ENCODE assay signal across 15 cellular contexts in genomic region chr2:85854897-85855296, GRCh38. TPM values are rescaled to one million over a fixed set of nuclear protein-coding genes. Genes with fewer than 3 reads are reported as not detected.
DNase-seq lines count a peak whose midpoint lies in the region; ATAC-seq and TF ChIP-seq lines count a peak whose summit lies in the region.
"Had no signal": no experiment of that assay in that cellular context is flagged by ENCODE, and none has a peak within 500 bp of the region (broad histone marks: within the 10 kb centered on the region; RNA-seq: fewer than 3 reads in every experiment).

No MANE protein-coding gene starts in this region.

- peak overlapping the region; percentile 91 for H3K27ac ChIP-seq in KOPT-K1 (ENCODE audit: low read depth, low read length, poor library complexity, severe bottlenecking)

- peaks cover 16% of the 10 kb centered on the region for H3K9me3 ChIP-seq in KOPT-K1 (ENCODE audit: insufficient read depth, low read length, poor library complexity, severe bottlenecking)
- no peaks in the 10 kb centered on the region for H3K9me3 ChIP-seq in BE2C
- H3K9me3 ChIP-seq: adrenal gland had no signal

- POLR2A ChIA-PET in activated naive CD8-positive, alpha-beta T cell treated with anti-CD3 and anti-CD28 coated beads, Interleukin-2, amount 10 ng/mL, durations not matched to agents 7 days and 5 days (lab: Charles Lee): interaction anchor here (1.3 to 4.7 kb wide), 4 partner anchors 14 to 184 kb away, joined by 6 to 57 read pairs (median 10); partner anchors contain the start of gene ST3GAL5

- peaks cover 10% of the 10 kb centered on the region for H3K9me3 Mint-ChIP-seq in activated T-cell treated with anti-CD3 and anti-CD28 coated beads, Interleukin-2, amount 50 U/mL, for 24 hours
- peaks cover 10% of the 10 kb centered on the region for H3K9me3 Mint-ChIP-seq in activated T-cell treated with anti-CD3 and anti-CD28 coated beads, Interleukin-2, amount 50 U/mL, for 4 hours
- H3K9me3 Mint-ChIP-seq in activated naive CD8-positive, alpha-beta T cell treated with anti-CD3 and anti-CD28 coated beads, Interleukin-2, amount 10 ng/mL, durations not matched to agents 7 days and 5 days: peaks cover 5% of the 10 kb centered on the region
- no peaks in the 10 kb centered on the region for H3K9me3 Mint-ChIP-seq in osteocyte (ENCODE audit: unreplicated experiment)

- H3K4me1 Mint-ChIP-seq in activated T-cell treated with anti-CD3 and anti-CD28 coated beads, Interleukin-2, amount 50 U/mL, for 24 hours (ENCODE audit: low read depth): peaks cover 68% of the 10 kb centered on the region
- peaks cover 66% of the 10 kb centered on the region for H3K4me1 Mint-ChIP-seq in activated T-cell treated with anti-CD3 and anti-CD28 coated beads, Interleukin-2, amount 50 U/mL, for 4 hours (ENCODE audit: low read depth)
- H3K4me1 Mint-ChIP-seq in activated naive CD8-positive, alpha-beta T cell treated with anti-CD3 and anti-CD28 coated beads, Interleukin-2, amount 10 ng/mL, durations not matched to agents 7 days and 5 days: peaks cover 57% of the 10 kb centered on the region
- peaks cover 7% of the 10 kb centered on the region for H3K4me1 Mint-ChIP-seq in osteocyte (ENCODE audit: unreplicated experiment)

- H3K4me3 ChIP-seq in BE2C (ENCODE audit: low read depth, low read length) (no peak overlapping the region), H7 (ENCODE audit: insufficient read depth, low read depth, low read length) (no peak overlapping the region)
- H3K4me3 ChIP-seq: adrenal gland had no signal

- H3K27me3 ChIP-seq in BE2C: no peaks in the 10 kb centered on the region
- H3K27me3 ChIP-seq in H7 (ENCODE audit: control insufficient read depth, insufficient read depth, low read length): no peaks in the 10 kb centered on the region
- H3K27me3 ChIP-seq: adrenal gland had no signal

- no peak for ATAC-seq in activated T-cell treated with anti-CD3 and anti-CD28 coated beads, Interleukin-2, amount 50 U/mL, for 4 hours
- ATAC-seq in activated naive CD8-positive, alpha-beta T cell treated with anti-CD3 and anti-CD28 coated beads, Interleukin-2, amount 10 ng/mL, durations not matched to agents 7 days and 5 days (ENCODE audit: low read depth): no peak

- H3K27ac Mint-ChIP-seq in activated T-cell treated with anti-CD3 and anti-CD28 coated beads, Interleukin-2, amount 50 U/mL, for 24 hours: peak overlapping the region; percentile 97
- H3K27ac Mint-ChIP-seq in activated naive CD8-positive, alpha-beta T cell treated with anti-CD3 and anti-CD28 coated beads, Interleukin-2, amount 10 ng/mL, durations not matched to agents 7 days and 5 days: peak overlapping the region; percentile 99
- H3K27ac Mint-ChIP-seq in osteocyte (ENCODE audit: unreplicated experiment): no peak overlapping the region

- H3K4me1 ChIP-seq in BE2C: no peaks in the 10 kb centered on the region

- peaks cover 48% of the 10 kb centered on the region for H3K36me3 Mint-ChIP-seq in activated T-cell treated with anti-CD3 and anti-CD28 coated beads, Interleukin-2, amount 50 U/mL, for 24 hours (ENCODE audit: low read depth)
- peaks cover 21% of the 10 kb centered on the region for H3K36me3 Mint-ChIP-seq in activated T-cell treated with anti-CD3 and anti-CD28 coated beads, Interleukin-2, amount 50 U/mL, for 4 hours (ENCODE audit: insufficient read depth)
- H3K36me3 Mint-ChIP-seq in activated naive CD8-positive, alpha-beta T cell treated with anti-CD3 and anti-CD28 coated beads, Interleukin-2, amount 10 ng/mL, durations not matched to agents 7 days and 5 days: peaks cover 61% of the 10 kb centered on the region
- H3K36me3 Mint-ChIP-seq in osteocyte (ENCODE audit: unreplicated experiment): peaks cover 36% of the 10 kb centered on the region

- no peak for TF ChIP-seq CTCF in osteocyte (IDR thresholded peaks at IDR 0.05)
- TF ChIP-seq CTCF in BE2C (IDR thresholded peaks at IDR 0.05; ENCODE audit: low read depth, low read length): no peak

- H3K36me3 ChIP-seq in KOPT-K1 (ENCODE audit: insufficient read depth, low read length): peaks cover 25% of the 10 kb centered on the region; the same call in 1 of the 2 replicates
- H3K36me3 ChIP-seq in BE2C: no peaks in the 10 kb centered on the region
- no peaks in the 10 kb centered on the region for H3K36me3 ChIP-seq in H7 (replicated peaks; ENCODE audit: control insufficient read depth, insufficient read depth, low read length)

- DNase-seq in activated T-cell treated with anti-CD3 and anti-CD28 coated beads, Interleukin-2, amount 50 U/mL, for 24 hours: no peak
- no peak for DNase-seq in activated T-cell treated with anti-CD3 and anti-CD28 coated beads, Interleukin-2, amount 50 U/mL, for 4 hours
- DNase-seq in activated naive CD8-positive, alpha-beta T cell treated with anti-CD3 and anti-CD28 coated beads, Interleukin-2, amount 10 ng/mL, durations not matched to agents 7 days and 5 days: no peak
- DNase-seq in osteocyte (ENCODE audit: extremely low spot score, unreplicated experiment) (peak; percentile 21), BE2C (no peak), H7 (no peak), NCI-H1930 (lab: John Stamatoyannopoulos, UW) (no peak)
- DNase-seq: ACHN, caudate nucleus, GF-D8, mesenchymal stem cell, NCI-H146, retina had no signal

- no peak overlapping the region for H3K4me3 Mint-ChIP-seq in activated T-cell treated with anti-CD3 and anti-CD28 coated beads, Interleukin-2, amount 50 U/mL, for 24 hours
- no peak overlapping the region for H3K4me3 Mint-ChIP-seq in activated T-cell treated with anti-CD3 and anti-CD28 coated beads, Interleukin-2, amount 50 U/mL, for 4 hours
- H3K4me3 Mint-ChIP-seq in activated naive CD8-positive, alpha-beta T cell treated with anti-CD3 and anti-CD28 coated beads, Interleukin-2, amount 10 ng/mL, durations not matched to agents 7 days and 5 days: peak overlapping the region; percentile 85
- H3K4me3 Mint-ChIP-seq in osteocyte (ENCODE audit: unreplicated experiment): no peak overlapping the region

- H3K27me3 Mint-ChIP-seq in activated T-cell treated with anti-CD3 and anti-CD28 coated beads, Interleukin-2, amount 50 U/mL, for 24 hours: no peaks in the 10 kb centered on the region
- no peaks in the 10 kb centered on the region for H3K27me3 Mint-ChIP-seq in activated T-cell treated with anti-CD3 and anti-CD28 coated beads, Interleukin-2, amount 50 U/mL, for 4 hours (ENCODE audit: low read depth)
- H3K27me3 Mint-ChIP-seq in activated naive CD8-positive, alpha-beta T cell treated with anti-CD3 and anti-CD28 coated beads, Interleukin-2, amount 10 ng/mL, durations not matched to agents 7 days and 5 days: no peaks in the 10 kb centered on the region
- no peaks in the 10 kb centered on the region for H3K27me3 Mint-ChIP-seq in osteocyte (ENCODE audit: unreplicated experiment)

RNA-seq across cellular contexts. Expression of gene ST3GAL5, which starts 33.9 kb away (rescaled TPM):
- 1 to 10 TPM; 3.6 to 5.3 (median 4.4) TPM for total RNA-seq in activated T-cell treated with anti-CD3 and anti-CD28 coated beads, Interleukin-2, amount 50 U/mL, for 4 hours
- total RNA-seq in activated naive CD8-positive, alpha-beta T cell treated with anti-CD3 and anti-CD28 coated beads, Interleukin-2, amount 10 ng/mL, durations not matched to agents 7 days and 5 days: 10 to 100 TPM; 59.9 to 62.8 TPM
- total RNA-seq in osteocyte: 42.2 and 43.6 TPM in 2 replicates
- 11.0 TPM for polyA plus RNA-seq in BE2C (2012; ENCODE audit: insufficient read depth, insufficient read length, low read depth)
- total RNA-seq in H7 (2014; rRNA removed; shearing (Covaris generic)): 2.1 and 3.4 TPM in 2 replicates
